In genomic region chr6:37971263-37971662, GRCh38 we compare ENCODE assay signal across 14 cellular contexts.
A peak's percentile ranks its signal among the peaks of the same experiment; 100 is the strongest.
DNase-seq lines count a peak whose midpoint lies in the region; ATAC-seq and TF ChIP-seq lines count a peak whose summit lies in the region.
"Had no signal": no experiment of that assay in that cellular context is flagged by ENCODE, and none has a peak within 500 bp of the region (broad histone marks: within the 10 kb centered on the region; RNA-seq: fewer than 3 reads in every experiment).

No MANE protein-coding gene starts in this region.

- no peak overlapping the region for H3K4me3 Mint-ChIP-seq in stimulated activated effector memory CD8-positive, alpha-beta T cell treated with anti-CD3 and anti-CD28 coated beads, Interleukin-12 subunit alpha, Interleukin-12 subunit beta, amount 100 ng/mL, for 72 hours

- H3K4me3 ChIP-seq in heart left ventricle (no peak overlapping the region), heart right ventricle (no peak overlapping the region)

- H3K4me1 Mint-ChIP-seq in stimulated activated effector memory CD8-positive, alpha-beta T cell treated with anti-CD3 and anti-CD28 coated beads, Interleukin-12 subunit alpha, Interleukin-12 subunit beta, amount 100 ng/mL, for 72 hours = peaks cover 43% of the 10 kb centered on the region

- no peak for DNase-seq in heart left ventricle
- DNase-seq in cardiac septum (ENCODE audit: low spot score) = no peak
- no peak for DNase-seq in heart right ventricle
- DNase-seq in stimulated activated effector memory CD8-positive, alpha-beta T cell treated with anti-CD3 and anti-CD28 coated beads, Interleukin-12 subunit alpha, Interleukin-12 subunit beta, amount 100 ng/mL, for 72 hours (ENCODE audit: low spot score in 2 of 2) = no peak
- DNase-seq in NCI-H748 (lab: John Stamatoyannopoulos, UW; ENCODE audit: unreplicated experiment) = no peak
- no peak for DNase-seq in UCSD-AML1 (lab: John Stamatoyannopoulos, UW; ENCODE audit: unreplicated experiment)
- no peak for DNase-seq in ureter (ENCODE audit: low spot score)
- DNase-seq: AML-193, DMS 273 treated with DMSO at 0.1 percent for 48 hours, Karpas-422, NCI-H187 treated with DMSO at 0.1 percent for 48 hours, NCI-H446, NCI-H748 treated with DMSO at 0.1 percent for 48 hours had no signal

- intact Hi-C loops in heart left ventricle (cut with DNase I) (no loop called here), cardiac septum (cut with DNase I) (no loop called here), heart right ventricle (cut with DNase I) (no loop called here)

- 58 to 72% (median 68%) methylated on average over 2 of the region's 2 CpGs for WGBS in heart left ventricle, 4 donors
- 57 to 69% methylated on average over 2 of the region's 2 CpGs for WGBS in heart right ventricle, 2 donors

- no peak for TF ChIP-seq POLR2A in heart left ventricle (IDR thresholded peaks at IDR 0.05)

- H3K27ac ChIP-seq in heart left ventricle (no peak overlapping the region), KOPT-K1 (ENCODE audit: low read depth, low read length, poor library complexity, severe bottlenecking) (peak overlapping the region; percentile 8), heart right ventricle (no peak overlapping the region)

- ATAC-seq in heart left ventricle = peak in 3 of 4 donors; percentile 25 to 67 (median 64)
- peak in 6 of 8 donors; percentile 50 to 64 (median 57) for ATAC-seq in heart right ventricle
- ATAC-seq in stimulated activated effector memory CD8-positive, alpha-beta T cell treated with anti-CD3 and anti-CD28 coated beads, Interleukin-12 subunit alpha, Interleukin-12 subunit beta, amount 100 ng/mL, for 72 hours = no peak

- peak overlapping the region; percentile 67 for H3K27ac Mint-ChIP-seq in stimulated activated effector memory CD8-positive, alpha-beta T cell treated with anti-CD3 and anti-CD28 coated beads, Interleukin-12 subunit alpha, Interleukin-12 subunit beta, amount 100 ng/mL, for 72 hours

- H3K27me3 ChIP-seq in heart left ventricle = no peaks in the 10 kb centered on the region
- H3K27me3 ChIP-seq in heart right ventricle = no peaks in the 10 kb centered on the region

- no peaks in the 10 kb centered on the region for H3K36me3 ChIP-seq in heart left ventricle
- no peaks in the 10 kb centered on the region for H3K36me3 ChIP-seq in KOPT-K1 (ENCODE audit: insufficient read depth, low read length)
- H3K36me3 ChIP-seq in heart right ventricle = no peaks in the 10 kb centered on the region

- H3K9me3 ChIP-seq in heart left ventricle (peaks cover 0 to 35% (median 9%) of the 10 kb centered on the region in 12 donors), KOPT-K1 (ENCODE audit: insufficient read depth, low read length, poor library complexity, severe bottlenecking) (peaks cover 30% of the 10 kb centered on the region), heart right ventricle (peaks cover 0 to 27% (median 8%) of the 10 kb centered on the region in 11 donors)

- no peaks in the 10 kb centered on the region for H3K36me3 Mint-ChIP-seq in stimulated activated effector memory CD8-positive, alpha-beta T cell treated with anti-CD3 and anti-CD28 coated beads, Interleukin-12 subunit alpha, Interleukin-12 subunit beta, amount 100 ng/mL, for 72 hours

- H3K4me1 ChIP-seq in heart left ventricle = peaks cover 0 to 28% (median 1%) of the 10 kb centered on the region in 12 donors
- H3K4me1 ChIP-seq in heart right ventricle = peaks cover 0 to 26% (median 8%) of the 10 kb centered on the region in 9 donors

- no peaks in the 10 kb centered on the region for H3K9me3 Mint-ChIP-seq in stimulated activated effector memory CD8-positive, alpha-beta T cell treated with anti-CD3 and anti-CD28 coated beads, Interleukin-12 subunit alpha, Interleukin-12 subunit beta, amount 100 ng/mL, for 72 hours

- TF ChIP-seq CTCF in heart left ventricle (IDR thresholded peaks at IDR 0.05) = no peak
- TF ChIP-seq CTCF in heart right ventricle (IDR thresholded peaks at IDR 0.05) = no peak
